ENCODE assay signal across 20 cellular contexts in the genomic region with DNA sequence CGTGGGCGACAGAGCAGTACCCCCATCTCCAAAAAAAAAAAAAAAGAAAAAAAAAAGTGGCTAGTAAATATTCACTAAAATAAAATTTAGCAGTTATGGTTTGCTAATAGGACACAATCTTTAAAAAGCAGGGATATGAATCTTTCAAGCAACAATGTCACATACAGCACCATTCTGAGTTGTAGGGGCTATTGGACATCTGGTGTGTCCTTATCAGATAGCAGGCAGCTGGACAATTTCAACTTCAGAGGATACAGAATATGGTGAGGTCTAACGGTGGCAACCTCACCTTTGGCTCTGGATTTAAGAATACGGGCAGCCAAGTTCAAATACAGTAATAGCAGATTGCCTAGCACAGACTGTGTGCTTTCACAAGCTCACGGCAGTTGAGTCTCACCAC. TPM values are rescaled to one million over a fixed set of nuclear protein-coding genes. Genes with fewer than 3 reads are reported as not detected.
A peak's percentile ranks its signal among the peaks of the same experiment; 100 is the strongest.
DNase-seq lines count a peak whose midpoint lies in the region; ATAC-seq and TF ChIP-seq lines count a peak whose summit lies in the region.
"Had no signal": no experiment of that assay in that cellular context is flagged by ENCODE, and none has a peak within 500 bp of the region (broad histone marks: within the 10 kb centered on the region; RNA-seq: fewer than 3 reads in every experiment).

No MANE protein-coding gene starts in this region.

- H3K27ac ChIP-seq in GM23248 (peak overlapping the region; percentile 98; the same call in 1 of the 2 replicates), osteoblast (ENCODE audit: low read depth, low read length) (no peak overlapping the region), brain microvascular endothelial cell (no peak overlapping the region)
- H3K27ac ChIP-seq: BLaER1, C4-2B had no signal

- H3K27me3 ChIP-seq in BE2C = no peaks in the 10 kb centered on the region
- no peaks in the 10 kb centered on the region for H3K27me3 ChIP-seq in GM23248 (replicated peaks; ENCODE audit: insufficient read depth)
- H3K27me3 ChIP-seq in osteoblast (ENCODE audit: insufficient read depth, low read length) = no peaks in the 10 kb centered on the region
- no peaks in the 10 kb centered on the region for H3K27me3 ChIP-seq in brain microvascular endothelial cell (replicated peaks)
- H3K27me3 ChIP-seq: BLaER1 had no signal

- H3K4me2 ChIP-seq in GM23248 (ENCODE audit: unreplicated experiment) = no peak overlapping the region
- H3K4me2 ChIP-seq in osteoblast (ENCODE audit: insufficient read depth, low read length) = no peak overlapping the region
- H3K4me2 ChIP-seq: BLaER1 had no signal

- DNase-seq in BE2C (peak; percentile 31), GM23248 (no peak), osteoblast (ENCODE audit: insufficient read length, low spot score, missing footprints) (peak; percentile 26), brain microvascular endothelial cell (no peak)
- DNase-seq: Caco-2; CD4-positive, CD25-positive, alpha-beta regulatory T cell; CD8-positive, alpha-beta T cell; DMS53; DMS79 treated with DMSO at 0.1 percent for 48 hours; GF-D8; H7; HCEC 1CT had no signal

- WGBS in GM23248 (ENCODE audit: low coverage in 1 of 2, low lambda C conversion rate in 2 of 2, missing lambda C conversion rate in 2 of 2), 2 experiments = 90 to 93% methylated on average over 5 of the region's 5 CpGs

- no peaks in the 10 kb centered on the region for H3K9me2 ChIP-seq in GM23248 (ENCODE audit: insufficient read depth)

- ATAC-seq in SK-N-SH treated with all-trans-retinoic acid at 6 μM for 48 hours = peak; percentile 20; the same call in 1 of the 3 replicates
- ATAC-seq in GM21528 (IDR thresholded peaks at IDR 0.05; ENCODE audit: low FRiP score, unreplicated experiment) = no peak
- ATAC-seq: CD8-positive, alpha-beta T cell had no signal

- TF ChIP-seq CTCF in BE2C (IDR thresholded peaks at IDR 0.05; ENCODE audit: low read depth, low read length) (no peak), osteoblast (IDR thresholded peaks at IDR 0.05; ENCODE audit: extremely low read depth, low read depth, low read length) (no peak), brain microvascular endothelial cell (IDR thresholded peaks at IDR 0.05; ENCODE audit: low read depth, low read length, missing control alignments) (no peak)

- H3K9ac ChIP-seq in GM23248 = no peak overlapping the region
- H3K9ac ChIP-seq: BLaER1 had no signal

- H3K9me3 ChIP-seq in BE2C = no peaks in the 10 kb centered on the region
- H3K9me3 ChIP-seq in GM23248 (ENCODE audit: low read depth) = no peaks in the 10 kb centered on the region
- no peaks in the 10 kb centered on the region for H3K9me3 ChIP-seq in osteoblast (ENCODE audit: low read depth, low read length)
- H3K9me3 ChIP-seq: BLaER1, Caco-2 had no signal

- in situ Hi-C loops in GM23248 (cut with MboI) = loop anchor here (25.0 kb wide), 1 partner anchor 710 kb away; no protein-coding TSS in a partner anchor
- in situ Hi-C loops in brain microvascular endothelial cell (cut with HindIII; ENCODE audit: low pct_ligation_motif_present, low sequenced_read_pairs) = no loop called here

- H2AFZ ChIP-seq in GM23248 (no peak overlapping the region), osteoblast (ENCODE audit: low read length) (no peak overlapping the region)

- H3K79me2 ChIP-seq in GM23248 (ENCODE audit: insufficient read depth) (no peaks in the 10 kb centered on the region), osteoblast (ENCODE audit: insufficient read depth, low read length) (no peaks in the 10 kb centered on the region)

- H3K36me3 ChIP-seq in BE2C = peaks cover 11% of the 10 kb centered on the region
- peaks cover 13% of the 10 kb centered on the region; the same call in 1 of the 2 replicates for H3K36me3 ChIP-seq in GM23248 (ENCODE audit: low read depth)
- peaks cover 38% of the 10 kb centered on the region for H3K36me3 ChIP-seq in osteoblast (ENCODE audit: insufficient read depth, low read length)
- peaks cover 54% of the 10 kb centered on the region for H3K36me3 ChIP-seq in brain microvascular endothelial cell (replicated peaks)

- H4K20me1 ChIP-seq in GM23248 (ENCODE audit: insufficient read depth) (no peaks in the 10 kb centered on the region), osteoblast (ENCODE audit: insufficient read depth, low read length) (no peaks in the 10 kb centered on the region)
- H4K20me1 ChIP-seq: BLaER1 had no signal

- H3K4me3 ChIP-seq in BE2C (ENCODE audit: low read depth, low read length) (no peak overlapping the region), GM23248 (no peak overlapping the region), osteoblast (ENCODE audit: insufficient read depth, low read length) (no peak overlapping the region), brain microvascular endothelial cell (ENCODE audit: low read depth, low read length) (no peak overlapping the region)
- H3K4me3 ChIP-seq: BLaER1 had no signal

- H3K4me1 ChIP-seq in BE2C (peaks cover 24% of the 10 kb centered on the region), GM23248 (ENCODE audit: insufficient read depth) (peaks cover 21% of the 10 kb centered on the region), osteoblast (ENCODE audit: insufficient read depth, low read length) (peaks cover 20% of the 10 kb centered on the region)
- H3K4me1 ChIP-seq: Caco-2 had no signal

- H3F3A ChIP-seq in GM23248 (ENCODE audit: insufficient read depth) = peaks cover 27% of the 10 kb centered on the region

TF ChIP-seq in SK-N-SH treated with all-trans-retinoic acid at 6 μM for 48 hours, 23 proteins besides CTCF, POLR2A, EP300 and RAD21:
- TF ChIP-seq ESRRG (CRISPR knock-in tag; IDR thresholded peaks at IDR 0.05) = no peak
- peak; percentile 94 for TF ChIP-seq TCF4 (CRISPR knock-in tag; IDR thresholded peaks at IDR 0.05; ENCODE audit: borderline replicate concordance)
- TF ChIP-seq, protein P1, sequence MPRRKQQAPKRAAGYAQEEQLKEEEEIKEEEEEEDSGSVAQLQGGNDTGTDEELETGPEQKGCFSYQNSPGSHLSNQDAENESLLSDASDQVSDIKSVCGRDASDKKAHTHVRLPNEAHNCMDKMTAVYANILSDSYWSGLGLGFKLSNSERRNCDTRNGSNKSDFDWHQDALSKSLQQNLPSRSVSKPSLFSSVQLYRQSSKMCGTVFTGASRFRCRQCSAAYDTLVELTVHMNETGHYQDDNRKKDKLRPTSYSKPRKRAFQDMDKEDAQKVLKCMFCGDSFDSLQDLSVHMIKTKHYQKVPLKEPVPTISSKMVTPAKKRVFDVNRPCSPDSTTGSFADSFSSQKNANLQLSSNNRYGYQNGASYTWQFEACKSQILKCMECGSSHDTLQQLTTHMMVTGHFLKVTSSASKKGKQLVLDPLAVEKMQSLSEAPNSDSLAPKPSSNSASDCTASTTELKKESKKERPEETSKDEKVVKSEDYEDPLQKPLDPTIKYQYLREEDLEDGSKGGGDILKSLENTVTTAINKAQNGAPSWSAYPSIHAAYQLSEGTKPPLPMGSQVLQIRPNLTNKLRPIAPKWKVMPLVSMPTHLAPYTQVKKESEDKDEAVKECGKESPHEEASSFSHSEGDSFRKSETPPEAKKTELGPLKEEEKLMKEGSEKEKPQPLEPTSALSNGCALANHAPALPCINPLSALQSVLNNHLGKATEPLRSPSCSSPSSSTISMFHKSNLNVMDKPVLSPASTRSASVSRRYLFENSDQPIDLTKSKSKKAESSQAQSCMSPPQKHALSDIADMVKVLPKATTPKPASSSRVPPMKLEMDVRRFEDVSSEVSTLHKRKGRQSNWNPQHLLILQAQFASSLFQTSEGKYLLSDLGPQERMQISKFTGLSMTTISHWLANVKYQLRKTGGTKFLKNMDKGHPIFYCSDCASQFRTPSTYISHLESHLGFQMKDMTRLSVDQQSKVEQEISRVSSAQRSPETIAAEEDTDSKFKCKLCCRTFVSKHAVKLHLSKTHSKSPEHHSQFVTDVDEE (CRISPR knock-in tag; IDR thresholded peaks at IDR 0.05) = peak; percentile 95

RNA-seq across cellular contexts. Expression of a gene that starts 51.1 kb away (rescaled TPM):
- 17.0 TPM for polyA plus RNA-seq in BE2C (2012; ENCODE audit: insufficient read depth, insufficient read length, low read depth)
- 61.7 and 64.5 TPM in 2 replicates for total RNA-seq in GM23248 (2014; rRNA removed; shearing (Covaris generic))
- 39.8 and 44.8 TPM in 2 replicates for polyA plus RNA-seq in GM23248 (2016; fragmentation: Nextera tagmentation; extraction: Ambion mirVana)
- 69.8 and 73.5 TPM in 2 replicates for total RNA-seq in osteoblast

RNA-seq across cellular contexts. Expression of a gene that starts 56.6 kb away (rescaled TPM):
- polyA plus RNA-seq in BE2C (2012; ENCODE audit: insufficient read depth, insufficient read length, low read depth) = not detected
- not detected in 2 replicates for total RNA-seq in GM23248 (2014; rRNA removed; shearing (Covaris generic))
- not detected in 2 replicates for polyA plus RNA-seq in GM23248 (2016; fragmentation: Nextera tagmentation; extraction: Ambion mirVana)
- total RNA-seq in osteoblast = not detected in 2 replicates
- total RNA-seq: A172, A673, Daoy, G401 had no signal

Comparison
In these comparisons a context has a peak if more than half of its experiments do, and no peak if none do; other contexts are left out.
1. DNase-seq: peak in BE2C (single experiment) and osteoblast (single experiment); none in GM23248 (single experiment) and brain microvascular endothelial cell (single experiment).